Comparison of ENCODE assay signal across 8 cellular contexts in the genomic region with DNA sequence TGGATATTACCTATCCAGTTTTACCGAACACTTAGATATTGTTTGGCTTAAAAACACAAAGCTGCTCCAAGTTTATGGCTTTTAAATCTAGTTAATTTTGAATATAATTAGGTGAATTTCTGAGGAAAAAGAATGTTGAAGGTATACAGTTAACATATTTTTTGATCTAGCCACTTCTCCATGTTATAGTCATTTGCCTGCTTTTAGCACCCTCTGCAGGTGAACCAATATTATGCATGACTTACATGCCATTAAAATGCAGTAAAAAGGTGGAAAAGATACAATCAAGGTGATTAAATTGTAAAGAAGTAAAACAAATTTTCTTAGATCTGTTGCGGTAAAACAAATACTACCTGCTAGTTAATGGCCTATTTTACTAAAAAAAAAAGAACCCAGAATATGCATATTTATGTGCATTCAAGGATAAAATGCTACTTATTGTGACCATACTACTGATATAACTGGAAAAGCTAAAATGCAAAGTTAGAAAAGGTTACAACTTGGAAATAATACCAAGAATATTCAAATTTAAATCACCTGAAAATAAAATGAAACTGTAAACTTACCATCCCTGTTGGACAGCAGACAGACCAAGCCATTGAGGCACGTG.
A peak's percentile ranks its signal among the peaks of the same experiment; 100 is the strongest.
DNase-seq lines count a peak whose midpoint lies in the region; ATAC-seq, FAIRE-seq and TF ChIP-seq lines count a peak whose summit lies in the region.

No MANE protein-coding gene starts in this region.

- DNase-seq in A172 (ENCODE audit: low spot score): peak; percentile 31
- DNase-seq in GDM1 (lab: John Stamatoyannopoulos, UW): peak; percentile 4
- peak; percentile 35 for DNase-seq in NCI-H1694 treated with DMSO at 0.1 percent for 48 hours (lab: John Stamatoyannopoulos, UW)
- DNase-seq in GM12878 (ENCODE audit: low read depth, low spot score): no peak
- peak; percentile 28 for DNase-seq in mesenchymal stem cell
- no peak for DNase-seq in NCI-H446 treated with DMSO at 0.1 percent for 48 hours (lab: John Stamatoyannopoulos, UW)
- no peak for DNase-seq in effector CD8-positive, alpha-beta T cell (lab: John Stamatoyannopoulos, UW)

- H2AFZ ChIP-seq in GM12878 (ENCODE audit: control insufficient read depth, low read depth, low read length) (no peak overlapping the region), mesenchymal stem cell (ENCODE audit: low read depth, low read length) (no peak overlapping the region)

- no peak for TF ChIP-seq EP300 in GM12878 (IDR thresholded peaks at IDR 0.05; ENCODE audit: borderline replicate concordance in 1 of 2, control insufficient read depth in 1 of 2, low read depth in 2 of 2, low read length in 2 of 2)

- H3K18ac ChIP-seq in mesenchymal stem cell (ENCODE audit: low read depth in 1 of 2, low read length in 2 of 2): no peak overlapping the region

- H4K20me1 ChIP-seq in GM12878 (ENCODE audit: control insufficient read depth, insufficient read depth): no peaks in the 10 kb centered on the region

- H2BK5ac ChIP-seq in mesenchymal stem cell (ENCODE audit: low read depth, low read length, poor library complexity, severe bottlenecking): no peak overlapping the region

- H3K36me3 ChIP-seq in GM12878 (ENCODE audit: control insufficient read depth in 2 of 2, insufficient read depth in 2 of 2, low read length in 1 of 2): peaks cover 0 to under 1% of the 10 kb centered on the region in 2 experiments; a peak in 2 of 4 replicates
- peaks cover 5 to 29% of the 10 kb centered on the region in 2 experiments for H3K36me3 ChIP-seq in mesenchymal stem cell (ENCODE audit: control insufficient read depth in 1 of 2, insufficient read depth in 2 of 2, low read depth in 1 of 2, low read length in 2 of 2)

- ATAC-seq in GM12878 (peak; percentile 61), HG03457 (IDR thresholded peaks at IDR 0.05; ENCODE audit: unreplicated experiment) (no peak)

- no peak overlapping the region for H2BK15ac ChIP-seq in mesenchymal stem cell (ENCODE audit: low read depth, poor library complexity, severe bottlenecking)

- no peak overlapping the region for H3K4me2 ChIP-seq in GM12878 (ENCODE audit: control insufficient read depth, insufficient read depth)
- H3K4me2 ChIP-seq in mesenchymal stem cell (ENCODE audit: low read length, poor library complexity, severe bottlenecking): no peak overlapping the region

- H3K14ac ChIP-seq in mesenchymal stem cell (ENCODE audit: low read length in 2 of 2): no peak overlapping the region

- no peaks in the 10 kb centered on the region for H3K4me1 ChIP-seq in GM12878 (ENCODE audit: control insufficient read depth, insufficient read depth, low read length)
- H3K4me1 ChIP-seq in mesenchymal stem cell (ENCODE audit: control insufficient read depth, insufficient read depth, low read depth, low read length): no peaks in the 10 kb centered on the region

- H2AK5ac ChIP-seq in mesenchymal stem cell (ENCODE audit: low read length, severe bottlenecking): no peak overlapping the region

- CTCF ChIA-PET in GM12878 (lab: Yijun Ruan, JAX): interaction anchor here (0.6 to 3.3 kb wide), 22 partner anchors 13 to 893 kb away, joined by 3 to 12 read pairs (median 3); no protein-coding TSS in a partner anchor

- H2BK120ac ChIP-seq in mesenchymal stem cell (ENCODE audit: low read depth, low read length): no peak overlapping the region

- H4K8ac ChIP-seq in mesenchymal stem cell (ENCODE audit: low read length): no peak overlapping the region

- H3K27me3 ChIP-seq in GM12878 (replicated peaks in 1 of 2; ENCODE audit: control insufficient read depth in 2 of 2, insufficient read depth in 2 of 2, low read length in 1 of 2) (no peaks in the 10 kb centered on the region), mesenchymal stem cell (ENCODE audit: control insufficient read depth in 1 of 2, insufficient read depth in 1 of 2, low read length in 2 of 2) (no peaks in the 10 kb centered on the region)

- BruUV-seq in GM12878 (replicated peaks; lab: Mats Ljungman, UMichigan): no TSS peak

- H4K91ac ChIP-seq in mesenchymal stem cell (ENCODE audit: low read length): no peak overlapping the region

- POLR2A ChIA-PET in GM12878 (lab: Charles Lee): no interaction called here

- no peak overlapping the region for H3K4ac ChIP-seq in mesenchymal stem cell (ENCODE audit: low read depth in 1 of 2, low read length in 2 of 2)

- peak; percentile 47 to 66 (median 47); a peak in 5 of 6 replicates for TF ChIP-seq CTCF in GM12878 (IDR thresholded peaks at IDR 0.05 in 2 of 3, conservative IDR thresholded peaks at IDR 0.05 in 1 of 3; ENCODE audit: control insufficient read depth in 2 of 3, extremely low read depth in 1 of 3, insufficient read depth in 1 of 3, low read depth in 3 of 3, low read length in 3 of 3)

- FAIRE-seq in GM12878 (lab: Jason Lieb, UNC): no peak

- H3K9ac ChIP-seq in GM12878 (ENCODE audit: control insufficient read depth, insufficient read depth, low read length): no peak overlapping the region
- H3K9ac ChIP-seq in mesenchymal stem cell (ENCODE audit: low read length): no peak overlapping the region

- in situ Hi-C loops in GM12878 (cut with MboI): no loop called here

- H3K27ac ChIP-seq in GM12878 (ENCODE audit: control insufficient read depth, insufficient read depth): no peak overlapping the region
- H3K27ac ChIP-seq in mesenchymal stem cell (ENCODE audit: low read length, poor library complexity, severe bottlenecking): no peak overlapping the region

- SMC1A ChIA-PET in GM12878 (lab: Charles Lee; ENCODE audit: uncharacterized antibody, unreplicated experiment): interaction anchor here (0.6 to 1.6 kb wide), 9 partner anchors 9 to 645 kb away, joined by 3 to 6 read pairs (median 3); no protein-coding TSS in a partner anchor

- intact Hi-C loops in GM12878 (cut with micrococcal nuclease; ENCODE audit: unreplicated experiment): loop anchor here (5.0 kb wide), 1 partner anchor 295 kb away; no protein-coding TSS in a partner anchor

- 98% methylated on average over 3 of the region's 3 CpGs for WGBS in GM12878 (ENCODE audit: insufficient coverage, insufficient replicate concordance, low lambda C conversion rate, missing lambda C conversion rate)
- WGBS in mesenchymal stem cell: 100% methylated on average over 1 of the region's 3 CpGs

- no peaks in the 10 kb centered on the region for H3K79me1 ChIP-seq in mesenchymal stem cell (replicated peaks; ENCODE audit: low read length, poor library complexity, severe bottlenecking)

- H3K4me3 ChIP-seq in GM12878: no peak overlapping the region
- no peak overlapping the region for H3K4me3 ChIP-seq in mesenchymal stem cell (ENCODE audit: insufficient read depth in 1 of 2, low read depth in 1 of 2, low read length in 2 of 2)

- peak; percentile 82 for TF ChIP-seq RAD21 in GM12878 (IDR thresholded peaks at IDR 0.05; ENCODE audit: insufficient read depth, low read depth, low read length)

- no peak for TF ChIP-seq POLR2A in GM12878 (IDR thresholded peaks at IDR 0.05; ENCODE audit: low read depth, low read length)

- no peaks in the 10 kb centered on the region for H3K79me2 ChIP-seq in GM12878 (ENCODE audit: control insufficient read depth, insufficient read depth, low read length)

- RAD21 ChIA-PET in GM12878 (lab: Charles Lee; ENCODE audit: unreplicated experiment): interaction anchor here (0.7 to 1.6 kb wide), 10 partner anchors 13 to 602 kb away, joined by 3 to 15 read pairs (median 4); no protein-coding TSS in a partner anchor

- no peak overlapping the region for H3K23ac ChIP-seq in mesenchymal stem cell (ENCODE audit: low read length in 2 of 2)

- H3K9me3 ChIP-seq in GM12878 (replicated peaks; ENCODE audit: control insufficient read depth, insufficient read depth, low read length) (no peaks in the 10 kb centered on the region), mesenchymal stem cell (ENCODE audit: control insufficient read depth, low read length) (peaks cover 2% of the 10 kb centered on the region)

- no peak overlapping the region for H2BK12ac ChIP-seq in mesenchymal stem cell (ENCODE audit: low read length in 2 of 2)

TF ChIP-seq in GM12878, 131 proteins besides CTCF, POLR2A, EP300 and RAD21:
- TF ChIP-seq PAX8 (IDR thresholded peaks at IDR 0.05) (no peak), SMAD1 (IDR thresholded peaks at IDR 0.05; ENCODE audit: low read depth, partially characterized antibody) (no peak), SMC3 (IDR thresholded peaks at IDR 0.05; ENCODE audit: borderline replicate concordance, low read length) (peak; percentile 58; the same call in 1 of the 2 replicates)

Comparison
In these comparisons a context has a peak if more than half of its experiments do, and no peak if none do; other contexts are left out.
1. DNase-seq: peak in A172 (single experiment), GDM1 (single experiment), NCI-H1694 treated with DMSO at 0.1 percent for 48 hours (single experiment) and mesenchymal stem cell (single experiment); none in GM12878 (single experiment), NCI-H446 treated with DMSO at 0.1 percent for 48 hours (single experiment) and effector CD8-positive, alpha-beta T cell (single experiment).